24 cellular contexts compared by ENCODE assay signal in genomic region chr20:9705722-9706476, GRCh38.
"Had no signal": no experiment of that assay in that cellular context is flagged by ENCODE, and none has a peak within 500 bp of the region (broad histone marks: within the 10 kb centered on the region; RNA-seq: fewer than 3 reads in every experiment).

No MANE protein-coding gene starts in this region.

- ATAC-seq: esophagus mucosa; gastrocnemius medialis; left ventricle myocardium superior; lower lobe of right lung; naive thymus-derived CD8-positive, alpha-beta T cell; psoas muscle; right cardiac atrium; stimulated activated effector memory CD8-positive, alpha-beta T cell treated with anti-CD3 and anti-CD28 coated beads, Interleukin-12 subunit alpha, Interleukin-12 subunit beta, amount 100 ng/mL, for 72 hours had no signal

- H3K4me3 ChIP-seq: gastrocnemius medialis, lower lobe of right lung, ovary, psoas muscle, sigmoid colon, stomach, thyroid gland, vagina had no signal

- DNase-seq: effector CD8-positive, alpha-beta T cell; endodermal cell; foreskin fibroblast; gastrocnemius medialis; head of caudate nucleus; left ventricle myocardium superior; lower lobe of right lung; naive thymus-derived CD8-positive, alpha-beta T cell; nephron progenitor cell; occipital lobe; ovary; posterior cingulate gyrus; psoas muscle; right cardiac atrium; sigmoid colon; stimulated activated CD4-positive, alpha-beta T cell treated with anti-CD3 and anti-CD28 coated beads, Interleukin-2, amount 100 ng/mL, for 24 hours; stimulated activated CD4-positive, alpha-beta T cell treated with anti-CD3 and anti-CD28 coated beads, Interleukin-4, amount 100 ng/mL, for 24 hours; stimulated activated naive CD4-positive, alpha-beta T cell treated with Interleukin-2 at 50 U/mL for 16 hours; stomach; thyroid gland; trophoblast cell had no signal
